In the genomic region with DNA sequence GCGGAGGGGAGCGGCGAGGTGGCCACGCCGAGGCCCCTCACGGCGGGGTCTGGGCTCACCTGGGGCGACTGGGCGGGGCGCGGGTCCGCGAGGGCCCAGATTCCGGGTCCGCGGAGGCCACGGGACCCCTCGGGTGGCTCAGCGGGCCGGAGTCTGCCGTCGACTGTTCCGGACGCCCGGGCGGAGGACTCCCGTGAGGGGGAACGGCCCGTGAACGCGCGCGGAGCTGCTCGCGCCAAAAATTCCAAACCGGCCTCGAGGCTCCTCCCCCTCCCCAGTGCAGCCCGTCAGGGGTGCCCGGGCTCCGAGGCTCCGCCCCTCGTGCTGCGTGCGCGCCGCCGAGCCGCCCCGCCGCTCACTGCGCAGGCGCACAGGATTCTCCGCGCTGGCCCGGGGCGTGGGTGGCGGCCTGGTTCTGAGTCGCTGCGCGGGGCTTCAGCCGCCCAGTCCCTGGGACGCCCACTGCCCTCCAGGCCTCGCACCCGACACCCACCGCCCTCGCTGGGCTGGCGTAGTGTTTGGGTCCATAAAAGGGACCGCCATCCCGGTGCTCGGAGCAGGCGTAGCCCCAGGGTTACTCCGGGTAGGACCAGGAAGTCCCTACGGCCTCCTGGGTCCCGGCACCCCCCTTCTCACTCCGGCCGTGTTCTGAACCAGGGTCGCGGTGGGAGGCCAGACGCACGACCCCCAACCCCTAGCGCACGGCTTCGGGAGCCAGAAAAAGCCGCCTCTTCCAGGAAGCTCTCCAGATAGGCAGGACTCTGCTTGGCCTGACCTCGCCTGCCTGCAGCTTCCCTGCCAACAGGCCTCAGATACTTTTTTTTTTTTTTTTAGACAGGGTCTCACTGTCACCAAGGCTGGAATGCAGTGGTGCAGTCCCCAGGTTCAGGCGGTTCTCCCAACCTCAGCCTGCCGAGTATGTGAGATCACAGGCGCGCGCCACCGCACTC, we compare ENCODE assay signal across 8 cellular contexts. TPM values are rescaled to one million over a fixed set of nuclear protein-coding genes. Genes with fewer than 3 reads are reported as not detected.
A peak's percentile ranks its signal among the peaks of the same experiment; 100 is the strongest.
DNase-seq lines count a peak whose midpoint lies in the region; ATAC-seq and TF ChIP-seq lines count a peak whose summit lies in the region.

A gene (minus strand): TSS at position 220 of the 950 bp plus-strand sequence. CDS start 789 bp downstream, outside the sequence.

- peaks cover 14% of the 10 kb centered on the region for H3K4me1 ChIP-seq in CD8-positive, alpha-beta T cell (ENCODE audit: insufficient read depth, low read length)

- no peaks in the 10 kb centered on the region for H3K9me3 ChIP-seq in CD8-positive, alpha-beta T cell (ENCODE audit: low read length)

- CTCF ChIA-PET in CD8-positive, alpha-beta T cell (lab: Charles Lee): interaction anchor here (1.0 to 2.9 kb wide), 4 partner anchors 13 to 149 kb away, joined by 4 to 9 read pairs (median 6); no protein-coding TSS in a partner anchor

- POLR2A ChIA-PET in CD8-positive, alpha-beta T cell (lab: Charles Lee): interaction anchor here (0.7 to 1.9 kb wide), 5 partner anchors 9 to 1273 kb away, joined by 3 to 7 read pairs (median 4); no protein-coding TSS in a partner anchor

- peak within 1 kb of the TSS; percentile 99 for H3K4me3 ChIP-seq in CD8-positive, alpha-beta T cell (ENCODE audit: low read depth, low read length)

- peak within 1 kb of the TSS; percentile 79 for H3K27ac ChIP-seq in CD8-positive, alpha-beta T cell (ENCODE audit: low read depth, low read length)

- H3K27ac Mint-ChIP-seq in CD8-positive, alpha-beta T cell: peak within 1 kb of the TSS; percentile 60
- H3K27ac Mint-ChIP-seq in effector memory CD8-positive, alpha-beta T cell: peak within 1 kb of the TSS; percentile 84 to 88
- peak within 1 kb of the TSS; percentile 81 for H3K27ac Mint-ChIP-seq in memory B cell

- H3K27me3 Mint-ChIP-seq in CD8-positive, alpha-beta T cell (ENCODE audit: low read depth): no peaks in the 10 kb centered on the region
- no peaks in the 10 kb centered on the region for H3K27me3 Mint-ChIP-seq in effector memory CD8-positive, alpha-beta T cell
- no peaks in the 10 kb centered on the region for H3K27me3 Mint-ChIP-seq in memory B cell

- intact Hi-C loops in CD8-positive, alpha-beta T cell (cut with DNase I, micrococcal nuclease): loop anchor here (1.0 to 5.0 kb wide), 7 partner anchors 11 to 1137 kb away; a partner anchor contains a TSS

- ATAC-seq in CD8-positive, alpha-beta T cell: peak; percentile 96
- peak; percentile 74 for ATAC-seq in GM19455 (IDR thresholded peaks at IDR 0.05; ENCODE audit: unreplicated experiment)
- peak; percentile 93 for ATAC-seq in effector memory CD8-positive, alpha-beta T cell (replicated peaks)
- peak; percentile 91 for ATAC-seq in memory B cell (ENCODE audit: low read depth)

- no peaks in the 10 kb centered on the region for H3K36me3 ChIP-seq in CD8-positive, alpha-beta T cell (ENCODE audit: insufficient read depth, low read length)

- no peaks in the 10 kb centered on the region for H3K9me3 Mint-ChIP-seq in CD8-positive, alpha-beta T cell
- no peaks in the 10 kb centered on the region for H3K9me3 Mint-ChIP-seq in effector memory CD8-positive, alpha-beta T cell
- no peaks in the 10 kb centered on the region for H3K9me3 Mint-ChIP-seq in memory B cell

- H3K4me3 Mint-ChIP-seq in CD8-positive, alpha-beta T cell: peak within 1 kb of the TSS; percentile 77
- peak within 1 kb of the TSS; percentile 74 to 78 for H3K4me3 Mint-ChIP-seq in effector memory CD8-positive, alpha-beta T cell
- H3K4me3 Mint-ChIP-seq in memory B cell: peak within 1 kb of the TSS; percentile 83

- no peaks in the 10 kb centered on the region for H3K27me3 ChIP-seq in CD8-positive, alpha-beta T cell (ENCODE audit: insufficient read depth, low read length)

- DNase-seq in CD8-positive, alpha-beta T cell: peak; percentile 86 to 97 (median 93)
- peak; percentile 86 for DNase-seq in HK-2 (ENCODE audit: unreplicated experiment)
- DNase-seq in NOMO-1 (lab: John Stamatoyannopoulos, UW; ENCODE audit: unreplicated experiment in 2 of 2): peak; percentile 87 to 95
- peak; percentile 79 to 86 for DNase-seq in activated CD8-positive, alpha-beta memory T cell treated with anti-CD3 and anti-CD28 coated beads for 4 hours (ENCODE audit: low read depth in 2 of 2)
- peak; percentile 93 to 97 (median 94) for DNase-seq in effector memory CD8-positive, alpha-beta T cell
- peak; percentile 96 to 97 for DNase-seq in memory B cell (ENCODE audit: low spot score in 2 of 2)
- peak; percentile 86 for DNase-seq in stimulated activated CD8-positive, alpha-beta memory T cell treated with anti-CD3 and anti-CD28 coated beads, Interleukin-12 subunit alpha, Interleukin-12 subunit beta, amount 100 ng/mL, for 1 hour (ENCODE audit: low read depth)

- no peaks in the 10 kb centered on the region for H3K36me3 Mint-ChIP-seq in CD8-positive, alpha-beta T cell
- H3K36me3 Mint-ChIP-seq in effector memory CD8-positive, alpha-beta T cell (ENCODE audit: insufficient read depth): peaks cover 4% of the 10 kb centered on the region
- no peaks in the 10 kb centered on the region for H3K36me3 Mint-ChIP-seq in memory B cell

- no peak for TF ChIP-seq CTCF in CD8-positive, alpha-beta T cell (IDR thresholded peaks at IDR 0.05)

- H3K4me1 Mint-ChIP-seq in CD8-positive, alpha-beta T cell (ENCODE audit: low read depth): peaks cover 16% of the 10 kb centered on the region
- peaks cover 11 to 15% of the 10 kb centered on the region in 2 donors for H3K4me1 Mint-ChIP-seq in effector memory CD8-positive, alpha-beta T cell (ENCODE audit: low read depth in 2 of 2)
- peaks cover 8% of the 10 kb centered on the region for H3K4me1 Mint-ChIP-seq in memory B cell

RNA-seq across cellular contexts. Expression of the gene that starts here (rescaled TPM):
- under 1 TPM; 0.44 to 0.81 TPM for total RNA-seq in CD8-positive, alpha-beta T cell

Comparison
In these comparisons a context has a peak if more than half of its experiments do, and no peak if none do; other contexts are left out.
1. Peak in every context shown above with its lines: DNase-seq, ATAC-seq, H3K4me3 ChIP-seq and H3K27ac ChIP-seq.
2. Peak in DNase-seq, ATAC-seq, H3K4me3 ChIP-seq and H3K27ac ChIP-seq in CD8-positive, alpha-beta T cell; RNA of the gene not detected or under 1 TPM.